8 cellular contexts compared by ENCODE assay signal in genomic region chr7:25028370-25028971, GRCh38. TPM values are rescaled to one million over a fixed set of nuclear protein-coding genes. Genes with fewer than 3 reads are reported as not detected.
DNase-seq lines count a peak whose midpoint lies in the region; TF ChIP-seq lines count a peak whose summit lies in the region.

No MANE protein-coding gene starts in this region.

- no peaks in the 10 kb centered on the region for H3K79me2 ChIP-seq in KMS-11 (ENCODE audit: insufficient read depth, low read depth)

- peaks cover 57% of the 10 kb centered on the region for H3K4me1 ChIP-seq in KMS-11 (ENCODE audit: low read depth, poor library complexity, severe bottlenecking)

- H3K27ac ChIP-seq in KMS-11 = no peak overlapping the region

- peak overlapping the region; percentile 30; the same call in 1 of the 2 replicates for H3K4me2 ChIP-seq in KMS-11

- no peak for TF ChIP-seq CTCF in KMS-11 (conservative IDR thresholded peaks at IDR 0.05; ENCODE audit: low read depth, low read length)

- no peaks in the 10 kb centered on the region for H3K36me3 ChIP-seq in KMS-11 (ENCODE audit: insufficient read depth)

- no peaks in the 10 kb centered on the region for H4K20me1 ChIP-seq in KMS-11 (ENCODE audit: insufficient read depth)

- no peak overlapping the region for H3K9ac ChIP-seq in KMS-11

- DNase-seq in AG08396 (ENCODE audit: low spot score) (peak; percentile 69), glomerular endothelial cell (ENCODE audit: extremely low read depth, low read depth, low spot score) (peak; percentile 73), amygdala (lab: John Stamatoyannopoulos, UW) (no peak), GOT3 (lab: John Stamatoyannopoulos, UW) (no peak), ecto neural progenitor cell (ENCODE audit: low spot score) (no peak), amniotic stem cell (lab: John Stamatoyannopoulos, UW) (no peak)
- peak; percentile 19 to 44 for DNase-seq in activated CD4-positive, alpha-beta T cell treated with anti-CD3 and anti-CD28 coated beads, Interleukin-2, amount 50 U/mL, for 48 hours

- no peak overlapping the region for H3K4me3 ChIP-seq in KMS-11 (IDR thresholded peaks at IDR 0.05; ENCODE audit: insufficient read depth, low read depth, low read length)

- no peaks in the 10 kb centered on the region for H3K27me3 ChIP-seq in KMS-11 (ENCODE audit: insufficient read depth, low read depth)

- no peak overlapping the region for H2AFZ ChIP-seq in KMS-11 (ENCODE audit: low read depth)

RNA-seq across cellular contexts. Expression of gene OSBPL3, which starts 48.5 kb away (rescaled TPM):
- total RNA-seq in glomerular endothelial cell = 21.1 and 22.5 TPM in 2 replicates

Comparison
In these comparisons a context has a peak if more than half of its experiments do, and no peak if none do; other contexts are left out.
1. DNase-seq: peak in AG08396 (single experiment), activated CD4-positive, alpha-beta T cell treated with anti-CD3 and anti-CD28 coated beads, Interleukin-2, amount 50 U/mL, for 48 hours (2 of 2) and glomerular endothelial cell (single experiment); none in amygdala (0 of 56), GOT3 (single experiment), ecto neural progenitor cell (single experiment) and amniotic stem cell (single experiment).